In the genomic region with DNA sequence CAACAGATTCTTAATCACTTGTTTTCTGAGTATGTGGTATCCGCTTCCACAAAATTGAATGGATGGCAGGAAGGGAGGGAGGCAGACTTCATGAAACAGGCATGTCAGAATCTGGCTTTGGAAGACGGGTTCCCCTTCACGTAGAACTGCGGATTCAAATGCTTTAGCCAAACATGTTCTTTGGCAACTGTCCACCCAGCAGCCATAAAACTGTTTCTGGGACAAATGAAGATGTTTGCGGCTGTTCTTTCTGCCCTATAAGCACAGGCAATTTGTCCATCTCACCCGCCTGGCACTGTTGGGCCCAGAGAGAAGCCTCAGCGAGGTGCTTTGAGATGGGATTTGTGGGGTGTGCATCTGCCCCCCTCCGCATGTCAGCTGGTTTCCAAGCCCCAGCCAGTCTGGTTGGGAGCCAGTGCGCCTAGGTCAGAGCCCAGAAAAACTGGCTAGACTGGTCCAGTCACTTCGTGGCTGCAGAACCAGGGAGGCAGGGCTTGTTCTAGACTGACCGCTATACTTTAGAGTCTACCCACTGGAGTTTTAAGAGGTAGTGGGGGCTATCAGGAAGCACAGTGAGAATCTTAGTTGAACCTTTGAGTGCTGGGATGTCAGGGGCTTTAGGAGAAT, we compare ENCODE assay signal across 29 cellular contexts. TPM values are rescaled to one million over a fixed set of nuclear protein-coding genes. Genes with fewer than 3 reads are reported as not detected.
DNase-seq lines count a peak whose midpoint lies in the region; ATAC-seq and TF ChIP-seq lines count a peak whose summit lies in the region.
"Had no signal": no experiment of that assay in that cellular context is flagged by ENCODE, and none has a peak within 500 bp of the region (broad histone marks: within the 10 kb centered on the region; RNA-seq: fewer than 3 reads in every experiment).

No MANE protein-coding gene starts in this region.

- BruUV-seq in HCT116 (replicated peaks; lab: Mats Ljungman, UMichigan), result no TSS peak

- H3K27me3 ChIP-seq in HCT116 (ENCODE audit: insufficient read depth, low read length) (no peaks in the 10 kb centered on the region; the same call in 1 of the 2 replicates), body of pancreas (peaks cover 0 to 11% of the 10 kb centered on the region in 2 donors), prostate gland (replicated peaks; ENCODE audit: insufficient read depth) (no peaks in the 10 kb centered on the region), brain microvascular endothelial cell (replicated peaks) (peaks cover 43% of the 10 kb centered on the region)
- H3K27me3 ChIP-seq: ovary, testis had no signal

- in situ Hi-C loops in brain microvascular endothelial cell (cut with HindIII; ENCODE audit: low pct_ligation_motif_present, low sequenced_read_pairs), result no loop called here

- H4K20me1 ChIP-seq in HCT116 (ENCODE audit: insufficient read depth), result no peaks in the 10 kb centered on the region

- no peaks in the 10 kb centered on the region for H3K9me2 ChIP-seq in HCT116 (ENCODE audit: insufficient read depth)

- no peak overlapping the region for H3K9ac ChIP-seq in HCT116 (ENCODE audit: low read length)

- peak; percentile 31; the same call in 1 of the 2 replicates for ATAC-seq in HCT116
- peak; percentile 47 for ATAC-seq in body of pancreas
- ATAC-seq in HG03439 (IDR thresholded peaks at IDR 0.05; ENCODE audit: unreplicated experiment), result no peak
- ATAC-seq: activated CD4-positive, alpha-beta T cell treated with anti-CD3 and anti-CD28 coated beads for 36 hours; effector memory CD8-positive, alpha-beta T cell; natural killer cell treated with Interleukin-12 subunit alpha and Interleukin-12 subunit beta and Interleukin-15 and Interleukin-18, amount 100 ng/mL, for 72 hours; right cardiac atrium had no signal

- no peak overlapping the region for H2AFZ ChIP-seq in HCT116 (ENCODE audit: low read depth, low read length, poor library complexity, severe bottlenecking)

- WGBS in body of pancreas, 2 donors, result 21 to 38% methylated on average over 11 of the region's 11 CpGs
- 22% methylated on average over 11 of the region's 11 CpGs for WGBS in prostate gland

- no peak overlapping the region for H3K4me3 ChIP-seq in HCT116 (replicated peaks in 1 of 2; ENCODE audit: low read depth in 1 of 2, low read length in 2 of 2)
- no peak overlapping the region for H3K4me3 ChIP-seq in body of pancreas
- no peak overlapping the region for H3K4me3 ChIP-seq in prostate gland
- no peak overlapping the region for H3K4me3 ChIP-seq in brain microvascular endothelial cell (ENCODE audit: low read depth, low read length)
- H3K4me3 ChIP-seq: esophagus muscularis mucosa, ovary, SK-N-MC, testis had no signal

- DNase-seq in DMS153 treated with DMSO at 0.1 percent for 48 hours (lab: John Stamatoyannopoulos, UW; ENCODE audit: unreplicated experiment) (peak; percentile 34), HCT116 (ENCODE audit: low read depth, low spot score) (no peak), body of pancreas (peak; percentile 10 to 48 (median 40)), prostate gland (ENCODE audit: low spot score) (peak; percentile 62), amygdala (lab: John Stamatoyannopoulos, UW) (no peak), SIG-M5 treated with dmso at 0.1 percent for 504 hours (lab: John Stamatoyannopoulos, UW; ENCODE audit: unreplicated experiment) (no peak), brain microvascular endothelial cell (no peak)
- DNase-seq: activated CD4-positive, alpha-beta T cell treated with anti-CD3 and anti-CD28 coated beads for 36 hours; activated CD8-positive, alpha-beta memory T cell treated with anti-CD3 and anti-CD28 coated beads for 24 hours; activated gamma-delta T cell treated with Interleukin-2 at 50 U/mL for 16 hours; activated T-cell treated with anti-CD3 and anti-CD28 coated beads, Interleukin-2, amount 50 U/mL, for 24 hours; CD4-positive, alpha-beta T cell; DND-41; effector memory CD8-positive, alpha-beta T cell; kidney; NCI-H1105; NCI-H2029 treated with DMSO at 0.1 percent for 48 hours; ovary; right cardiac atrium; stimulated activated naive CD4-positive, alpha-beta T cell treated with Interleukin-2 at 50 U/mL for 16 hours; testis had no signal

- TF ChIP-seq CTCF in HCT116 (IDR thresholded peaks at IDR 0.05 in 2 of 3, conservative IDR thresholded peaks at IDR 0.05 in 1 of 3; ENCODE audit: borderline replicate concordance in 1 of 3, insufficient read depth in 1 of 3, low read depth in 2 of 3, low read length in 2 of 3), result no peak
- no peak for TF ChIP-seq CTCF in body of pancreas (IDR thresholded peaks at IDR 0.05)
- no peak for TF ChIP-seq CTCF in prostate gland (IDR thresholded peaks at IDR 0.05)
- TF ChIP-seq CTCF in brain microvascular endothelial cell (IDR thresholded peaks at IDR 0.05; ENCODE audit: low read depth, low read length, missing control alignments), result no peak

- H3K4me2 ChIP-seq in HCT116 (ENCODE audit: low read length), result peak overlapping the region; percentile 9

- H3K4me1 ChIP-seq in HCT116 (ENCODE audit: control insufficient read depth in 1 of 2, insufficient read depth in 2 of 2, low read length in 2 of 2) (peaks cover 25 to 29% of the 10 kb centered on the region in 2 experiments), body of pancreas (peaks cover 26% of the 10 kb centered on the region), prostate gland (replicated peaks) (no peaks in the 10 kb centered on the region)

- H3K36me3 ChIP-seq in HCT116 (ENCODE audit: control insufficient read depth in 1 of 2, insufficient read depth in 2 of 2, low read length in 2 of 2) (no peaks in the 10 kb centered on the region), body of pancreas (replicated peaks in 1 of 2; ENCODE audit: insufficient read depth in 1 of 2, low read depth in 2 of 2) (no peaks in the 10 kb centered on the region), prostate gland (no peaks in the 10 kb centered on the region), brain microvascular endothelial cell (replicated peaks) (no peaks in the 10 kb centered on the region)
- H3K36me3 ChIP-seq: esophagus muscularis mucosa, ovary had no signal

- H3K79me2 ChIP-seq in HCT116 (ENCODE audit: insufficient read depth, low read length), result no peaks in the 10 kb centered on the region

- TF ChIP-seq POLR2A in HCT116 (IDR thresholded peaks at IDR 0.05; ENCODE audit: borderline replicate concordance, extremely low read depth, insufficient read depth, insufficient read length) (no peak), body of pancreas (IDR thresholded peaks at IDR 0.05) (no peak), prostate gland (IDR thresholded peaks at IDR 0.05) (no peak)

- TF ChIP-seq RAD21 in HCT116 (IDR thresholded peaks at IDR 0.05; ENCODE audit: low read depth), result no peak

- POLR2A ChIA-PET in HCT116 (lab: Charles Lee), result no interaction called here

- RAD21 ChIA-PET in HCT116 (lab: Charles Lee; ENCODE audit: low non-redundant PET in 1 of 2, low total read pairs in 2 of 2, uncharacterized antibody in 2 of 2, unreplicated experiment in 2 of 2), result interaction anchor here in 1 of 2 experiments (1.1 kb wide), 1 partner anchor 150 kb away, joined by 3 read pairs; no protein-coding TSS in a partner anchor

- H3K9me3 ChIP-seq in HCT116 (ENCODE audit: control insufficient read depth in 1 of 2, insufficient read depth in 1 of 2, low read depth in 1 of 2, low read length in 2 of 2) (no peaks in the 10 kb centered on the region), body of pancreas (no peaks in the 10 kb centered on the region), prostate gland (no peaks in the 10 kb centered on the region)
- H3K9me3 ChIP-seq: esophagus muscularis mucosa, ovary, testis had no signal

- no peak overlapping the region for H3K27ac ChIP-seq in HCT116 (ENCODE audit: low read depth, low read length)
- H3K27ac ChIP-seq in body of pancreas, result no peak overlapping the region
- peak overlapping the region in 1 of 2 donors; percentile 20 for H3K27ac ChIP-seq in prostate gland
- no peak overlapping the region for H3K27ac ChIP-seq in brain microvascular endothelial cell
- H3K27ac ChIP-seq: esophagus muscularis mucosa, ovary, SK-N-MC, testis had no signal

- CTCF ChIA-PET in HCT116 (lab: Charles Lee), result no interaction called here

- intact Hi-C loops in HCT116 (cut with micrococcal nuclease), result no loop called here
- intact Hi-C loops in body of pancreas (cut with DNase I), result no loop called here
- intact Hi-C loops in prostate gland (cut with DNase I), result no loop called here

TF ChIP-seq in HCT116, 20 proteins besides CTCF, POLR2A, EP300 and RAD21 (continues in another document):
- TF ChIP-seq EGR1 (IDR thresholded peaks at IDR 0.05; ENCODE audit: low read depth) (no peak), TCF7L2 (IDR thresholded peaks at IDR 0.05; ENCODE audit: borderline replicate concordance, extremely low read depth, insufficient read depth, insufficient read length) (no peak), ELF1 (IDR thresholded peaks at IDR 0.05; ENCODE audit: borderline replicate concordance, low read depth) (no peak), POLR2AphosphoS5 (IDR thresholded peaks at IDR 0.05; ENCODE audit: low read depth, low read length) (no peak)
- TF ChIP-seq, protein P1, sequence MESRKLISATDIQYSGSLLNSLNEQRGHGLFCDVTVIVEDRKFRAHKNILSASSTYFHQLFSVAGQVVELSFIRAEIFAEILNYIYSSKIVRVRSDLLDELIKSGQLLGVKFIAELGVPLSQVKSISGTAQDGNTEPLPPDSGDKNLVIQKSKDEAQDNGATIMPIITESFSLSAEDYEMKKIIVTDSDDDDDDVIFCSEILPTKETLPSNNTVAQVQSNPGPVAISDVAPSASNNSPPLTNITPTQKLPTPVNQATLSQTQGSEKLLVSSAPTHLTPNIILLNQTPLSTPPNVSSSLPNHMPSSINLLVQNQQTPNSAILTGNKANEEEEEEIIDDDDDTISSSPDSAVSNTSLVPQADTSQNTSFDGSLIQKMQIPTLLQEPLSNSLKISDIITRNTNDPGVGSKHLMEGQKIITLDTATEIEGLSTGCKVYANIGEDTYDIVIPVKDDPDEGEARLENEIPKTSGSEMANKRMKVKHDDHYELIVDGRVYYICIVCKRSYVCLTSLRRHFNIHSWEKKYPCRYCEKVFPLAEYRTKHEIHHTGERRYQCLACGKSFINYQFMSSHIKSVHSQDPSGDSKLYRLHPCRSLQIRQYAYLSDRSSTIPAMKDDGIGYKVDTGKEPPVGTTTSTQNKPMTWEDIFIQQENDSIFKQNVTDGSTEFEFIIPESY (IDR thresholded peaks at IDR 0.05; ENCODE audit: extremely low read depth, insufficient replicate concordance, low read length), result no peak

RNA-seq across cellular contexts. Expression of a gene that starts 6.3 kb away (rescaled TPM):
- 0.12 TPM for total RNA-seq in HCT116 (2021; ENCODE audit: unreplicated experiment)
- polyA plus RNA-seq in HCT116 (2012), result 0.31 TPM in 2 replicates
- total RNA-seq in body of pancreas, result not detected
- 1 to 10 TPM; 1.4 to 2.1 TPM for total RNA-seq in prostate gland
- total RNA-seq: activated CD4-positive, alpha-beta T cell treated with anti-CD3 and anti-CD28 coated beads for 36 hours; CD4-positive, alpha-beta T cell; kidney; mononuclear cell; natural killer cell treated with Interleukin-12 subunit alpha and Interleukin-12 subunit beta and Interleukin-15 and Interleukin-18, amount 100 ng/mL, for 72 hours; NCI-H460; right cardiac atrium had no signal
- polyA plus RNA-seq: right cardiac atrium had no signal

RNA-seq across cellular contexts. Expression of a gene that starts 54.3 kb away (rescaled TPM):
- not detected for total RNA-seq in HCT116 (2021; ENCODE audit: unreplicated experiment)
- polyA plus RNA-seq in HCT116 (2012), result not detected in 2 replicates
- not detected for total RNA-seq in body of pancreas
- total RNA-seq in prostate gland, result 1 to 10 TPM in 1 of 2 donors, not detected in 1; 1.5 TPM
- total RNA-seq: activated CD4-positive, alpha-beta T cell treated with anti-CD3 and anti-CD28 coated beads for 36 hours; CD4-positive, alpha-beta T cell; esophagus muscularis mucosa; kidney; lower leg skin; mononuclear cell; natural killer cell treated with Interleukin-12 subunit alpha and Interleukin-12 subunit beta and Interleukin-15 and Interleukin-18, amount 100 ng/mL, for 72 hours; NCI-H460; ovary; right cardiac atrium had no signal
- polyA plus RNA-seq: adipose tissue, ovary, right cardiac atrium had no signal

Comparison
In these comparisons a context has a peak if more than half of its experiments do, and no peak if none do; other contexts are left out.
1. DNase-seq: peak in DMS153 treated with DMSO at 0.1 percent for 48 hours (single experiment), body of pancreas (4 of 4) and prostate gland (single experiment); none in HCT116 (single experiment), amygdala (0 of 56), SIG-M5 treated with dmso at 0.1 percent for 504 hours (single experiment) and brain microvascular endothelial cell (single experiment).